1 cellular context compared by ENCODE assay signal in genomic region chr3:156612906-156613305, GRCh38.
A peak's percentile ranks its signal among the peaks of the same experiment; 100 is the strongest.
TF ChIP-seq lines count a peak whose summit lies in the region.

No MANE protein-coding gene starts in this region.

TF ChIP-seq in HepG2, 621 proteins besides CTCF, POLR2A, EP300 and RAD21 (continued from another document):
- TF ChIP-seq ZBTB33 (CRISPR knock-in tag; IDR thresholded peaks at IDR 0.05) (no peak), THAP8 (CRISPR knock-in tag; IDR thresholded peaks at IDR 0.05; ENCODE audit: borderline replicate concordance) (no peak), CREB3 (CRISPR knock-in tag; IDR thresholded peaks at IDR 0.05) (no peak), ZNF367 (CRISPR knock-in tag; IDR thresholded peaks at IDR 0.05; ENCODE audit: borderline replicate concordance) (no peak), NFE2L1 (CRISPR knock-in tag; IDR thresholded peaks at IDR 0.05; ENCODE audit: borderline replicate concordance) (no peak), ZZZ3 (CRISPR knock-in tag; IDR thresholded peaks at IDR 0.05; ENCODE audit: borderline replicate concordance) (no peak), CERS6 (CRISPR knock-in tag; IDR thresholded peaks at IDR 0.05) (no peak), TRAFD1 (CRISPR knock-in tag; IDR thresholded peaks at IDR 0.05; ENCODE audit: borderline replicate concordance) (no peak), ELK4 (CRISPR knock-in tag; IDR thresholded peaks at IDR 0.05; ENCODE audit: borderline replicate concordance) (no peak), MAFK (conservative IDR thresholded peaks at IDR 0.05 in 1 of 2, IDR thresholded peaks at IDR 0.05 in 1 of 2; ENCODE audit: low read length in 2 of 2) (peak; percentile 83 to 95)
